Comparison of ENCODE assay signal across 11 cellular contexts in the genomic region with DNA sequence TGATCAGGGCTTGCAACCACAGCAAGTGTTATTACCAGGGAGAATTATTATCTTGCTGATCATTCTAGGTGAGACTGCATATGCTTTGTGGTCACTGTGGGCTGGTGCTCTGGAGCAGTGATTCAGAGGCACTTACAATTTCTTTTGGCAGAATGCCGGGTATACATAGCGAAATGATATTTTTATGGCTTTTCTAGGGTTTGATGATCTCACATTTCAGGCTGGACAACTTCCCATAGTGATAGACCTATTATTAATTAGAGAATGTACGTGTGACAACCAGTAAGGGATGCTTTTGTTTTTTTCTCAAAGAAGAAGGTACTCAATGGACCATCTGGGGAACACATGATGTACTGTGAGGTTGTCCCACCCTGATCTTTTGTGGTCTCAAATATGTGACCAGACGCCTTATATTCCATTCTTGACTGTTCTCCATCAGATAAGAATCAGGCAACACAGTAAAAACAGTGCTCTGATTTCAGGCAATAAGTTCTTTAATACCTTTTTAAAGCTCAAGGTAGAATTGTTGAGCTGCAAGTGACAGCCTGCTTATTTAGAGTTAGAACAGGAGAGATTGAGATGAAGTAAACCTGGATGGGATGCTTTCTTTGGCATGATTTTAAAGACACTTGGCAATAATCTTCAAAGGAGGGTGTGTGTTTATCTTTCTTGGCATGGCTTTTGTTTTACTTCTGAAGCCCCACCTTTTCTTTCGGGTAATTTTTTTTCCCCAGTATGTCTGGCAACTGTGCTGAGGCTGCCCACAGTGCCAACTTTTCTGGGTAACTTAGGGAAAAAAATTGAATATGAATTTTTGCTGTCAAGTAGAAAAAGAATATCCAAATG. TPM values are rescaled to one million over a fixed set of nuclear protein-coding genes. Genes with fewer than 3 reads are reported as not detected.
DNase-seq lines count a peak whose midpoint lies in the region; ATAC-seq, FAIRE-seq and TF ChIP-seq lines count a peak whose summit lies in the region.
"Had no signal": no experiment of that assay in that cellular context is flagged by ENCODE, and none has a peak within 500 bp of the region (broad histone marks: within the 10 kb centered on the region; RNA-seq: fewer than 3 reads in every experiment).

No MANE protein-coding gene starts in this region.

- H3K36me3 ChIP-seq in mucosa of descending colon (ENCODE audit: low read depth): no peaks in the 10 kb centered on the region

- no peaks in the 10 kb centered on the region for H3K4me1 Mint-ChIP-seq in Calu3 (ENCODE audit: low read depth, unreplicated experiment)
- no peaks in the 10 kb centered on the region for H3K4me1 Mint-ChIP-seq in activated T-helper 17 cell treated with anti-CD3 and anti-CD28 coated beads, Interleukin-2, amount 50 U/mL, for 72 hours

- DNase-seq in Calu3 (peak; percentile 21), HTR-8/SVneo (ENCODE audit: insufficient read length, low spot score) (peak; percentile 25), lung microvascular endothelial cell (ENCODE audit: low read depth in 2 of 2) (peak; percentile 36 to 92), mucosa of descending colon (no peak), DMS79 (lab: John Stamatoyannopoulos, UW) (no peak)
- DNase-seq: activated T-cell treated with anti-CD3 and anti-CD28 coated beads, Interleukin-2, amount 50 U/mL, for 4 hours; NCI-H1436 treated with DMSO at 0.1 percent for 48 hours had no signal

- no peaks in the 10 kb centered on the region for H3K27me3 Mint-ChIP-seq in Calu3 (ENCODE audit: unreplicated experiment)
- H3K27me3 Mint-ChIP-seq in activated T-helper 17 cell treated with anti-CD3 and anti-CD28 coated beads, Interleukin-2, amount 50 U/mL, for 72 hours: peaks cover 4% of the 10 kb centered on the region

- FAIRE-seq in HTR-8/SVneo (lab: Jason Lieb, UNC): no peak

- peak overlapping the region; percentile 33 for H3K27ac Mint-ChIP-seq in Calu3 (ENCODE audit: unreplicated experiment)
- H3K27ac Mint-ChIP-seq in activated T-helper 17 cell treated with anti-CD3 and anti-CD28 coated beads, Interleukin-2, amount 50 U/mL, for 72 hours: no peak overlapping the region
- H3K27ac Mint-ChIP-seq: T-helper 1 cell treated with Interleukin-12 subunit alpha and Interleukin-12 subunit beta and Interleukin-4 antibody, amounts not matched to agents 30 μg/mL and 1 μg/mL, for 36 hours had no signal

- no peaks in the 10 kb centered on the region for H3K9me3 Mint-ChIP-seq in Calu3 (ENCODE audit: low read depth, unreplicated experiment)
- H3K9me3 Mint-ChIP-seq in activated T-helper 17 cell treated with anti-CD3 and anti-CD28 coated beads, Interleukin-2, amount 50 U/mL, for 72 hours: no peaks in the 10 kb centered on the region
- H3K9me3 Mint-ChIP-seq: activated T-cell treated with anti-CD3 and anti-CD28 coated beads, Interleukin-2, amount 50 U/mL, for 4 hours; T-helper 1 cell treated with Interleukin-12 subunit alpha and Interleukin-12 subunit beta and Interleukin-4 antibody, amounts not matched to agents 30 μg/mL and 1 μg/mL, for 36 hours had no signal

- H3K9me3 ChIP-seq in mucosa of descending colon: no peaks in the 10 kb centered on the region

- CTCF ChIA-PET in Calu3 (lab: Charles Lee): no interaction called here

- peak; percentile 40 for ATAC-seq in activated T-helper 17 cell treated with anti-CD3 and anti-CD28 coated beads, Interleukin-2, amount 50 U/mL, for 72 hours (replicated peaks)
- ATAC-seq in HG03520 (IDR thresholded peaks at IDR 0.05; ENCODE audit: unreplicated experiment): no peak
- ATAC-seq in mucosa of descending colon: no peak
- no peak for ATAC-seq in HG03280 (IDR thresholded peaks at IDR 0.05; ENCODE audit: unreplicated experiment)
- ATAC-seq: activated T-cell treated with anti-CD3 and anti-CD28 coated beads, Interleukin-2, amount 50 U/mL, for 4 hours had no signal

- intact Hi-C loops in Calu3 (cut with micrococcal nuclease; ENCODE audit: unreplicated experiment): loop anchor here (1.0 to 5.0 kb wide), 2 partner anchors 13 to 49 kb away; no protein-coding TSS in a partner anchor
- intact Hi-C loops in mucosa of descending colon (cut with DNase I, micrococcal nuclease): no loop called here

- H3K4me1 ChIP-seq in mucosa of descending colon (ENCODE audit: low read depth): no peaks in the 10 kb centered on the region

- no TSS peak for BruUV-seq in Calu3 (replicated peaks; lab: Mats Ljungman, UMichigan)

- peak overlapping the region; percentile 41 for H3K4me3 Mint-ChIP-seq in Calu3 (ENCODE audit: low read depth, unreplicated experiment)
- no peak overlapping the region for H3K4me3 Mint-ChIP-seq in activated T-helper 17 cell treated with anti-CD3 and anti-CD28 coated beads, Interleukin-2, amount 50 U/mL, for 72 hours
- H3K4me3 Mint-ChIP-seq: activated T-cell treated with anti-CD3 and anti-CD28 coated beads, Interleukin-2, amount 50 U/mL, for 4 hours; T-helper 1 cell treated with Interleukin-12 subunit alpha and Interleukin-12 subunit beta and Interleukin-4 antibody, amounts not matched to agents 30 μg/mL and 1 μg/mL, for 36 hours had no signal

- no peak overlapping the region for H3K4me3 ChIP-seq in mucosa of descending colon

- H3K36me3 Mint-ChIP-seq in Calu3 (ENCODE audit: insufficient read depth, unreplicated experiment): no peaks in the 10 kb centered on the region
- H3K36me3 Mint-ChIP-seq in activated T-helper 17 cell treated with anti-CD3 and anti-CD28 coated beads, Interleukin-2, amount 50 U/mL, for 72 hours (ENCODE audit: low read depth): no peaks in the 10 kb centered on the region

- no peak for TF ChIP-seq CTCF in Calu3 (IDR thresholded peaks at IDR 0.05; ENCODE audit: unreplicated experiment)
- no peak for TF ChIP-seq CTCF in mucosa of descending colon (IDR thresholded peaks at IDR 0.05)

RNA-seq across cellular contexts. Expression of gene SCEL, which starts 27.4 kb away (rescaled TPM):
- total RNA-seq in Calu3 (2022): 5.2 and 8.0 TPM in 2 replicates
- not detected for total RNA-seq in activated T-helper 17 cell treated with anti-CD3 and anti-CD28 coated beads, Interleukin-2, amount 50 U/mL, for 72 hours
- not detected in 2 replicates for total RNA-seq in lung microvascular endothelial cell
- 1 to 10 TPM in 2 of 3 donors, under 1 TPM in 1; 0.19 to 1.9 (median 1.4) TPM for total RNA-seq in mucosa of descending colon
- total RNA-seq: activated T-cell treated with anti-CD3 and anti-CD28 coated beads, Interleukin-2, amount 50 U/mL, for 4 hours had no signal

Comparison
In these comparisons a context has a peak if more than half of its experiments do, and no peak if none do; other contexts are left out.
1. DNase-seq: peak in Calu3 (single experiment), HTR-8/SVneo (single experiment) and lung microvascular endothelial cell (2 of 2); none in mucosa of descending colon (0 of 3) and DMS79 (single experiment).